ENCODE assay signal across 8 cellular contexts in the genomic region with DNA sequence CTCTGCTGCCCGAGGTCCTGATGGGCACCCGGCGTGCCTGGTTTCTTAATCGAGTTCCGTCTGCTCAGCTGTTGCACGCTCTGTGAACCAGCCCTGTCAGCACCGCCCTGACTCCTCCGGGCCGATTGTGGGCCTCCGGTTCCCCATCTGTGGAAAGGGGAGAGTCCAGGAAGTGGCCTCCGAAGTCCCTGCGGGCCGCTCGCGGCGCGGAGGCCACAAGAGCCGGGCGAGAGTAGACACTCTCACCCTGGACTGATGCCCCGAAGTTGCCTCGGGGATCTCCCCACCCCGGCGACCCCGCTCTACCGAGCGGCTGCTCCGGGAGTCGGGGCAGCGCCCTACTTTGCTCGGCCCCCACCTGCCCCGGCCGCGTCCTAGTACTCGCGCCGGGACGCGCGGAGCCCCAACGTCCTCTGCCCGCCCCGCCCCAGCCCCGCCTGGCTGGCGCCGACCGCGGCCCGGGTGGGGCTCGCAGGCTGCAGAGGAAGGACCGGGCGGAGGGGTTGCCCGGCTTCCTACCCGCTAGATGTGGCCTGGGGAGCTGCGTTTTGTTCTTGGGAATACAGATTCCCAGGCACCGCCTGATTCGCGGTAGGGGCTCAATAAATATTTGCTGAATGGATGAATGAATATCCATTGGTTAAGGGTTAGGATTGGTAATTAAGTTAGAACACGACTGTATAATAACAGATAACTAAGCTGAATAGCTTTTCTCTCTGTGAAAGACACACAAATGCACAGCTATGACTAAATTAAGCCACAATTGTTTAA. TPM values are rescaled to one million over a fixed set of nuclear protein-coding genes. Genes with fewer than 3 reads are reported as not detected.
A peak's percentile ranks its signal among the peaks of the same experiment; 100 is the strongest.
DNase-seq lines count a peak whose midpoint lies in the region; ATAC-seq and TF ChIP-seq lines count a peak whose summit lies in the region.

No MANE protein-coding gene starts in this region.

- H3K4me3 Mint-ChIP-seq in brain = peak overlapping the region; percentile 91 to 93 (median 92)

- ATAC-seq in GM18508 (IDR thresholded peaks at IDR 0.05; ENCODE audit: insufficient read depth, unreplicated experiment) (peak; percentile 11), HG02943 (IDR thresholded peaks at IDR 0.05; ENCODE audit: low read depth, unreplicated experiment) (peak; percentile 36), gastrocnemius medialis (peak; percentile 47 to 57)

- TF ChIP-seq POLR2A in gastrocnemius medialis (IDR thresholded peaks at IDR 0.05) = peak; percentile 57 to 58

- no peaks in the 10 kb centered on the region for H3K27me3 Mint-ChIP-seq in brain

- DNase-seq in 8988T (peak; percentile 31), NCI-H146 (lab: John Stamatoyannopoulos, UW) (peak; percentile 86), T-helper 1 cell (peak; percentile 29 to 86 (median 39)), gastrocnemius medialis (peak; percentile 42 to 65)

- no peaks in the 10 kb centered on the region for H3K9me3 Mint-ChIP-seq in brain

- H3K36me3 ChIP-seq in iPS-15b (ENCODE audit: control insufficient read depth, insufficient read depth, low read length) = no peaks in the 10 kb centered on the region
- H3K36me3 ChIP-seq in gastrocnemius medialis = no peaks in the 10 kb centered on the region

- peak overlapping the region; percentile 99 for H3K27ac ChIP-seq in gastrocnemius medialis

- TF ChIP-seq CTCF in brain (conservative IDR thresholded peaks at IDR 0.05) = no peak
- TF ChIP-seq CTCF in gastrocnemius medialis (IDR thresholded peaks at IDR 0.05 in 4 of 5, conservative IDR thresholded peaks at IDR 0.05 in 1 of 5) = no peak

- H3K9me3 ChIP-seq in iPS-15b (ENCODE audit: control insufficient read depth, insufficient read depth, low read length) (no peaks in the 10 kb centered on the region), gastrocnemius medialis (no peaks in the 10 kb centered on the region)

- intact Hi-C loops in gastrocnemius medialis (cut with DNase I; ENCODE audit: low total_unique reads) = loop anchor here (1.0 to 10.0 kb wide), 7 partner anchors 31 to 1503 kb away; a partner anchor contains a TSS

- H3K27me3 ChIP-seq in iPS-15b (ENCODE audit: control insufficient read depth, insufficient read depth, low read length) = no peaks in the 10 kb centered on the region
- no peaks in the 10 kb centered on the region for H3K27me3 ChIP-seq in gastrocnemius medialis

- H3K4me1 ChIP-seq in iPS-15b (ENCODE audit: control insufficient read depth, insufficient read depth, low read length) (peaks cover 15% of the 10 kb centered on the region), gastrocnemius medialis (peaks cover 21 to 26% of the 10 kb centered on the region in 2 donors)

- H3K36me3 Mint-ChIP-seq in brain = no peaks in the 10 kb centered on the region

- H3K9ac ChIP-seq in iPS-15b (ENCODE audit: low read depth, low read length) = peak overlapping the region; percentile 85

- in situ Hi-C loops in gastrocnemius medialis (cut with MboI; ENCODE audit: low sequenced_read_pairs in 4 of 4) = no loop called here

- H3K27ac Mint-ChIP-seq in brain = peak overlapping the region; percentile 87 to 94 (median 92)

- H3K4me3 ChIP-seq in iPS-15b (ENCODE audit: low read depth, low read length) (peak overlapping the region; percentile 87), gastrocnemius medialis (peak overlapping the region; percentile 71 to 89 (median 84))

- peaks cover 35% of the 10 kb centered on the region for H3K4me1 Mint-ChIP-seq in brain

RNA-seq across cellular contexts. Expression of a gene that starts 0.9 kb away (rescaled TPM):
- 10.4 TPM for polyA plus RNA-seq in brain (ENCODE audit: insufficient read depth, low read depth, low replicate concordance)
- 1 to 10 TPM in 3 of 4 donors, under 1 TPM in 1; 0.15 to 5.1 (median 1.7) TPM for total RNA-seq in gastrocnemius medialis

RNA-seq across cellular contexts. Expression of a gene that starts 30.9 kb away (rescaled TPM):
- 44.6 TPM for polyA plus RNA-seq in brain (ENCODE audit: insufficient read depth, low read depth, low replicate concordance)
- 10 to 100 TPM in 3 of 4 donors, 1 to 10 TPM in 1; 6.2 to 19.3 (median 12.3) TPM for total RNA-seq in gastrocnemius medialis

RNA-seq across cellular contexts. Expression of a gene that starts 35.6 kb away (rescaled TPM):
- 8.8 TPM for polyA plus RNA-seq in brain (ENCODE audit: insufficient read depth, low read depth, low replicate concordance)
- total RNA-seq in gastrocnemius medialis = 1 to 10 TPM; 3.0 to 9.0 (median 6.8) TPM

Comparison
In these comparisons a context has a peak if more than half of its experiments do, and no peak if none do; other contexts are left out.
1. Peak in every context shown above with its lines: DNase-seq, ATAC-seq, H3K4me3 ChIP-seq and H3K27ac ChIP-seq.
2. DNase-seq: peak in every context shown above with its lines; median percentile 86 in NCI-H146; 54 in gastrocnemius medialis; 39 in T-helper 1 cell; 31 in 8988T.